In genomic region chr17:42989146-42989545, GRCh38 we compare ENCODE assay signal across 2 cellular contexts.
TF ChIP-seq lines count a peak whose summit lies in the region.

No MANE protein-coding gene starts in this region.

TF ChIP-seq in A549, 52 proteins besides CTCF, POLR2A, EP300 and RAD21:
- TF ChIP-seq CEBPB (IDR thresholded peaks at IDR 0.05): 0 out of 4 replicates have a peak, but pooled peaks of 1 of the 2 experiments have one; percentile 4
- TF ChIP-seq FOSL2 (IDR thresholded peaks at IDR 0.05): no peak
- TF ChIP-seq FOSL2 (CRISPR knock-in tag; IDR thresholded peaks at IDR 0.05): 0 out of 2 replicates have a peak, but pooled peaks have one; percentile 2
- no peak for TF ChIP-seq MYC (IDR thresholded peaks at IDR 0.05; ENCODE audit: borderline replicate concordance, low read length)

TF ChIP-seq in IMR-90, 13 proteins besides CTCF, POLR2A, EP300 and RAD21:
- no peak for TF ChIP-seq RFX5 (IDR thresholded peaks at IDR 0.05; ENCODE audit: low read depth, low read length)
- no peak for TF ChIP-seq USF2 (IDR thresholded peaks at IDR 0.05; ENCODE audit: low read depth, low read length)
- no peak for TF ChIP-seq RCOR1 (IDR thresholded peaks at IDR 0.05; ENCODE audit: insufficient replicate concordance, low read length)
- no peak for TF ChIP-seq MAFK (IDR thresholded peaks at IDR 0.05; ENCODE audit: low read depth, low read length)
- TF ChIP-seq MXI1 (IDR thresholded peaks at IDR 0.05; ENCODE audit: borderline replicate concordance, low read depth, low read length): no peak
- TF ChIP-seq SMC3 (IDR thresholded peaks at IDR 0.05; ENCODE audit: low read depth, low read length): no peak
- no peak for TF ChIP-seq BHLHE40 (IDR thresholded peaks at IDR 0.05; ENCODE audit: low read depth, low read length)
- TF ChIP-seq CHD1 (IDR thresholded peaks at IDR 0.05; ENCODE audit: low read depth, low read length): no peak
- TF ChIP-seq CEBPB (IDR thresholded peaks at IDR 0.05; ENCODE audit: low read depth, low read length): no peak
- TF ChIP-seq MAZ (IDR thresholded peaks at IDR 0.05; ENCODE audit: borderline replicate concordance, low read depth, low read length): no peak
- TF ChIP-seq FOS (IDR thresholded peaks at IDR 0.05; ENCODE audit: low read depth, low read length): no peak
- no peak for TF ChIP-seq NFE2L2 (IDR thresholded peaks at IDR 0.05; ENCODE audit: low read depth, low read length)
